In genomic region chr11:129895126-129896041, GRCh38 we compare ENCODE assay signal across 8 cellular contexts. TPM values are rescaled to one million over a fixed set of nuclear protein-coding genes. Genes with fewer than 3 reads are reported as not detected.
DNase-seq lines count a peak whose midpoint lies in the region; ATAC-seq and TF ChIP-seq lines count a peak whose summit lies in the region.

Gene NFRKB (minus strand): TSS chr11:129895578. CDS start chr11:129892849, 2,729 bp downstream.

- H3K36me3 ChIP-seq in adipocyte (ENCODE audit: control insufficient read depth, insufficient read depth, low read length, severe bottlenecking) = peaks cover 27% of the 10 kb centered on the region

- peak within 1 kb of the TSS; percentile 99 for H3K4me3 ChIP-seq in GM12864 (ENCODE audit: low read depth, low read length)
- peak within 1 kb of the TSS; percentile 89 for H3K4me3 ChIP-seq in adipocyte (ENCODE audit: low read length)

- DNase-seq in GM12864 (ENCODE audit: low read depth) = peak; percentile 30
- peak; percentile 84 for DNase-seq in NCI-H1092 (lab: John Stamatoyannopoulos, UW)
- peak; percentile 82 for DNase-seq in T follicular helper cell (ENCODE audit: low read depth)
- DNase-seq in adipocyte (ENCODE audit: low read depth) = peak; percentile 91
- DNase-seq in cardiac septum (ENCODE audit: low spot score) = peak; percentile 96
- peak; percentile 71 to 98 (median 87) for DNase-seq in posterior cingulate gyrus
- peak; percentile 92 for DNase-seq in type B pancreatic cell (ENCODE audit: extremely low spot score, unreplicated experiment)

- H3K9ac ChIP-seq in adipocyte (ENCODE audit: low read length) = peak within 1 kb of the TSS; percentile 86

- TF ChIP-seq CTCF in GM12864 (IDR thresholded peaks at IDR 0.05; ENCODE audit: low read depth, low read length, missing control alignments) (no peak), type B pancreatic cell (conservative IDR thresholded peaks at IDR 0.05) (no peak)

- H3K27me3 Mint-ChIP-seq in type B pancreatic cell = no peaks in the 10 kb centered on the region

- no peaks in the 10 kb centered on the region for H3K27me3 ChIP-seq in adipocyte (replicated peaks; ENCODE audit: control insufficient read depth, insufficient read depth, low read length)

- peak within 1 kb of the TSS; percentile 93 for H3K4me3 Mint-ChIP-seq in type B pancreatic cell

- H3K9me3 Mint-ChIP-seq in type B pancreatic cell = no peaks in the 10 kb centered on the region

- intact Hi-C loops in cardiac septum (cut with DNase I) (no loop called here), posterior cingulate gyrus (cut with DNase I) (loop anchor here (10.0 kb wide), 1 partner anchor 109 kb away; the partner anchor contains the start of gene PRDM10)

- H3K9me3 ChIP-seq in adipocyte (ENCODE audit: control insufficient read depth, low read length) = no peaks in the 10 kb centered on the region

- H3K27ac Mint-ChIP-seq in type B pancreatic cell = peak within 1 kb of the TSS; percentile 91

- peak; percentile 96 for ATAC-seq in HG02588 (IDR thresholded peaks at IDR 0.05; ENCODE audit: unreplicated experiment)

- peaks cover 10% of the 10 kb centered on the region for H3K4me1 ChIP-seq in adipocyte (ENCODE audit: control insufficient read depth, insufficient read depth, low read length)

- H3K4me1 Mint-ChIP-seq in type B pancreatic cell (ENCODE audit: unreplicated experiment) = peaks cover 21% of the 10 kb centered on the region

- peaks cover 19% of the 10 kb centered on the region for H3K36me3 Mint-ChIP-seq in type B pancreatic cell

RNA-seq across cellular contexts. Expression of gene NFRKB, which starts in this region (rescaled TPM):
- 12.1 TPM for total RNA-seq in cardiac septum
- 37.9 and 49.0 TPM in 2 replicates for total RNA-seq in type B pancreatic cell (ENCODE audit: low replicate concordance)

Comparison
In these comparisons a context has a peak if more than half of its experiments do, and no peak if none do; other contexts are left out.
1. Peak in every context shown above with its lines: DNase-seq, ATAC-seq and H3K4me3 ChIP-seq.
2. DNase-seq: peak in every context shown above with its lines; median percentile 96 in cardiac septum; 92 in type B pancreatic cell; 91 in adipocyte; 87 in posterior cingulate gyrus; 84 in NCI-H1092; 82 in T follicular helper cell; 30 in GM12864.